ENCODE assay signal across 29 cellular contexts in genomic region chr4:115763051-115763450, GRCh38.
"Had no signal": no experiment of that assay in that cellular context is flagged by ENCODE, and none has a peak within 500 bp of the region (broad histone marks: within the 10 kb centered on the region; RNA-seq: fewer than 3 reads in every experiment).

No MANE protein-coding gene starts in this region.

- H3K4me3 ChIP-seq: left ventricle myocardium inferior, lung, pancreas, prostate gland, skin epidermis, stomach, testis, thyroid gland, transverse colon, upper lobe of left lung, vagina had no signal

- ATAC-seq: naive thymus-derived CD8-positive, alpha-beta T cell; pancreas; right cardiac atrium; sciatic nerve; stimulated activated naive B cell treated with anti-CD40 and anti-IgM and Interleukin-4, amounts not matched to agents 10 μg/mL and 1 μg/mL and 100 μg/mL, for 72 hours; stimulated activated naive CD8-positive, alpha-beta T cell treated with anti-CD3 and anti-CD28 coated beads, Interleukin-15, Interleukin-2, amounts not matched to agents 100 U/mL and 50 U/mL, for 24 hours had no signal

- H3K27ac Mint-ChIP-seq: immature natural killer cell; memory B cell; naive thymus-derived CD8-positive, alpha-beta T cell; nephron; stimulated activated naive B cell treated with anti-CD40 and anti-IgM and Interleukin-4, amounts not matched to agents 10 μg/mL and 1 μg/mL and 100 μg/mL, for 72 hours had no signal

- H3K9me3 ChIP-seq: left ventricle myocardium inferior, pancreas, prostate gland, stomach, testis, thyroid gland, transverse colon, upper lobe of left lung, vagina had no signal

- FAIRE-seq: islet of Langerhans, pancreas had no signal

- H3K27ac ChIP-seq: left ventricle myocardium inferior, pancreas, prostate gland, skin epidermis, stomach, testis, thyroid gland, transverse colon, upper lobe of left lung, vagina had no signal

- H3K4me1 Mint-ChIP-seq: immature natural killer cell; memory B cell; naive thymus-derived CD8-positive, alpha-beta T cell; nephron; neural crest cell; stimulated activated naive B cell treated with anti-CD40 and anti-IgM and Interleukin-4, amounts not matched to agents 10 μg/mL and 1 μg/mL and 100 μg/mL, for 72 hours had no signal

- H3K4me3 Mint-ChIP-seq: immature natural killer cell; memory B cell; naive thymus-derived CD8-positive, alpha-beta T cell; nephron; neural crest cell; stimulated activated naive B cell treated with anti-CD40 and anti-IgM and Interleukin-4, amounts not matched to agents 10 μg/mL and 1 μg/mL and 100 μg/mL, for 72 hours had no signal

- H3K36me3 ChIP-seq: left ventricle myocardium inferior, pancreas, prostate gland, stomach, thyroid gland, transverse colon, upper lobe of left lung, vagina had no signal

- H3K4me1 ChIP-seq: left ventricle myocardium inferior, pancreas, prostate gland, stomach, testis, thyroid gland, transverse colon, upper lobe of left lung, vagina had no signal

- H3K27me3 Mint-ChIP-seq: memory B cell; naive thymus-derived CD8-positive, alpha-beta T cell; stimulated activated naive B cell treated with anti-CD40 and anti-IgM and Interleukin-4, amounts not matched to agents 10 μg/mL and 1 μg/mL and 100 μg/mL, for 72 hours had no signal

- H3K27me3 ChIP-seq: pancreas, stomach, testis, thyroid gland, transverse colon, upper lobe of left lung, vagina had no signal

- H3K36me3 Mint-ChIP-seq: immature natural killer cell; memory B cell; naive thymus-derived CD8-positive, alpha-beta T cell; stimulated activated naive B cell treated with anti-CD40 and anti-IgM and Interleukin-4, amounts not matched to agents 10 μg/mL and 1 μg/mL and 100 μg/mL, for 72 hours had no signal

- DNase-seq: hippocampal formation; immature natural killer cell; left ventricle myocardium inferior; naive thymus-derived CD8-positive, alpha-beta T cell; nucleus accumbens; pancreas; posterior cingulate gyrus; retina; right cardiac atrium; stimulated activated CD4-positive, alpha-beta T cell treated with anti-CD3 and anti-CD28 coated beads, Interleukin-12 subunit alpha, Interleukin-12 subunit beta, amount 100 ng/mL, for 4 hours; stimulated activated CD4-positive, alpha-beta T cell treated with anti-CD3 and anti-CD28 coated beads, Interleukin-15, amount 100 ng/mL, for 24 hours; stimulated activated CD4-positive, alpha-beta T cell treated with anti-CD3 and anti-CD28 coated beads, Interleukin-2, amount 100 ng/mL, for 24 hours; stimulated activated CD4-positive, alpha-beta T cell treated with anti-CD3 and anti-CD28 coated beads, Interleukin-4, amount 100 ng/mL, for 1 hour; stimulated activated naive B cell treated with anti-CD40 and anti-IgM and Interleukin-4, amounts not matched to agents 10 μg/mL and 1 μg/mL and 100 μg/mL, for 72 hours; stimulated activated naive CD8-positive, alpha-beta T cell treated with anti-CD3 and anti-CD28 coated beads, Interleukin-15, Interleukin-2, amounts not matched to agents 100 U/mL and 50 U/mL, for 24 hours; stomach; testis; thyroid gland; transverse colon; upper lobe of left lung had no signal

- H3K9me3 Mint-ChIP-seq: nephron; neural crest cell; stimulated activated naive B cell treated with anti-CD40 and anti-IgM and Interleukin-4, amounts not matched to agents 10 μg/mL and 1 μg/mL and 100 μg/mL, for 72 hours had no signal
